Comparison of ENCODE assay signal across 8 cellular contexts in genomic region chr15:41230650-41231533, GRCh38.
DNase-seq lines count a peak whose midpoint lies in the region; ATAC-seq and TF ChIP-seq lines count a peak whose summit lies in the region.

Gene CHP1, plus strand, starts transcription at chr15:41231268. Its CDS starts 115 bp downstream, at chr15:41231383.
Gene EXD1, minus strand, starts transcription at chr15:41230757. Its CDS starts 4,182 bp downstream, at chr15:41226575.

- H3K27ac ChIP-seq in coronary artery, result peak within 1 kb of the TSS; percentile 75 to 90
- H3K27ac ChIP-seq in layer of hippocampus (ENCODE audit: low read depth, low read length), result peak within 1 kb of the TSS; percentile 82

- DNase-seq in C1 segment of cervical spinal cord (lab: John Stamatoyannopoulos, UW), result peak; percentile 46 to 99 (median 94)
- DNase-seq in NCI-H524 treated with DMSO at 0.1 percent for 48 hours (lab: John Stamatoyannopoulos, UW), result peak; percentile 84
- DNase-seq in activated CD4-positive, alpha-beta T cell treated with anti-CD3 and anti-CD28 coated beads for 48 hours, result peak; percentile 99
- peak; percentile 98 for DNase-seq in coronary artery (ENCODE audit: low spot score)
- DNase-seq in stimulated activated CD4-positive, alpha-beta T cell treated with anti-CD3 and anti-CD28 coated beads, Interleukin-1b, Interleukin-23, amount 100 ng/mL, for 24 hours (ENCODE audit: low read depth in 4 of 4, low spot score in 1 of 4), result peak; percentile 89 to 97 (median 93)

- H3K27me3 ChIP-seq in layer of hippocampus (ENCODE audit: control insufficient read depth, insufficient read depth, low read length), result no peaks in the 10 kb centered on the region

- H3K4me3 ChIP-seq in coronary artery, result peak within 1 kb of the TSS; percentile 86

- peak; percentile 97 for ATAC-seq in GM19324 (IDR thresholded peaks at IDR 0.05; ENCODE audit: low FRiP score, unreplicated experiment)
- ATAC-seq in HG03460 (IDR thresholded peaks at IDR 0.05; ENCODE audit: unreplicated experiment), result peak; percentile 97

- peak; percentile 83 for TF ChIP-seq CTCF in coronary artery (IDR thresholded peaks at IDR 0.05)

Comparison
In these comparisons a context has a peak if more than half of its experiments do, and no peak if none do; other contexts are left out.
1. Peak in every context shown above with its lines: DNase-seq, ATAC-seq, H3K4me3 ChIP-seq and H3K27ac ChIP-seq.